In genomic region chr5:142221091-142221860, GRCh38 we compare ENCODE assay signal across 13 cellular contexts.
DNase-seq lines count a peak whose midpoint lies in the region; ATAC-seq and TF ChIP-seq lines count a peak whose summit lies in the region.
"Had no signal": no experiment of that assay in that cellular context is flagged by ENCODE, and none has a peak within 500 bp of the region (broad histone marks: within the 10 kb centered on the region; RNA-seq: fewer than 3 reads in every experiment).

No MANE protein-coding gene starts in this region.

- H3K4me1 ChIP-seq in left ventricle myocardium inferior, result peaks cover 21% of the 10 kb centered on the region
- H3K4me1 ChIP-seq in lower lobe of right lung, result peaks cover 41% of the 10 kb centered on the region

- H3K4me3 ChIP-seq in left ventricle myocardium inferior, result no peak overlapping the region
- H3K4me3 ChIP-seq in lower lobe of right lung, result no peak overlapping the region

- H3K27me3 ChIP-seq in left ventricle myocardium inferior (ENCODE audit: low read depth) (no peaks in the 10 kb centered on the region), lower lobe of right lung (ENCODE audit: low read depth) (no peaks in the 10 kb centered on the region)

- no peaks in the 10 kb centered on the region for H3K9me3 ChIP-seq in left ventricle myocardium inferior (replicated peaks)
- no peaks in the 10 kb centered on the region for H3K9me3 ChIP-seq in lower lobe of right lung

- ATAC-seq in Right ventricle myocardium superior (ENCODE audit: poor library complexity) (no peak), lower lobe of right lung (no peak)
- ATAC-seq: esophagus mucosa had no signal

- H3K27ac ChIP-seq in left ventricle myocardium inferior (replicated peaks) (peak overlapping the region; percentile 59), lower lobe of right lung (peak overlapping the region; percentile 8)

- intact Hi-C loops in left ventricle myocardium inferior (cut with micrococcal nuclease), result no loop called here
- intact Hi-C loops in Right ventricle myocardium superior (cut with DNase I), result no loop called here
- intact Hi-C loops in lower lobe of right lung (cut with DNase I), result no loop called here

- TF ChIP-seq CTCF in left ventricle myocardium inferior (IDR thresholded peaks at IDR 0.05; ENCODE audit: borderline replicate concordance) (no peak), lower lobe of right lung (IDR thresholded peaks at IDR 0.05) (no peak)

- no peaks in the 10 kb centered on the region for H3K36me3 ChIP-seq in left ventricle myocardium inferior
- H3K36me3 ChIP-seq in lower lobe of right lung, result no peaks in the 10 kb centered on the region

- in situ Hi-C loops in SK-MEL-5 (cut with HindIII; ENCODE audit: low pct_unique_long_range_greater_than_20kb, low sequenced_read_pairs), result no loop called here

- DNase-seq in left ventricle myocardium inferior, result no peak
- no peak for DNase-seq in Right ventricle myocardium superior
- peak; percentile 38 for DNase-seq in SK-MEL-5 (ENCODE audit: low read depth, low spot score)
- DNase-seq in lower lobe of right lung, result no peak
- no peak for DNase-seq in HPDE6-E6E7 (ENCODE audit: extremely low spot score)
- no peak for DNase-seq in islet precursor cell
- no peak for DNase-seq in cerebellar cortex (ENCODE audit: low spot score)
- no peak for DNase-seq in NCI-H774 (lab: John Stamatoyannopoulos, UW)
- DNase-seq: activated CD4-positive, alpha-beta T cell treated with anti-CD3 and anti-CD28 coated beads, Interleukin-2, amount 50 U/mL, for 4 hours; activated gamma-delta T cell; KBM-7; stimulated activated CD4-positive, alpha-beta T cell treated with anti-CD3 and anti-CD28 coated beads, Interleukin-12 subunit alpha, Interleukin-12 subunit beta, amount 100 ng/mL, for 4 hours had no signal
